ENCODE assay signal across 8 cellular contexts in the genomic region with DNA sequence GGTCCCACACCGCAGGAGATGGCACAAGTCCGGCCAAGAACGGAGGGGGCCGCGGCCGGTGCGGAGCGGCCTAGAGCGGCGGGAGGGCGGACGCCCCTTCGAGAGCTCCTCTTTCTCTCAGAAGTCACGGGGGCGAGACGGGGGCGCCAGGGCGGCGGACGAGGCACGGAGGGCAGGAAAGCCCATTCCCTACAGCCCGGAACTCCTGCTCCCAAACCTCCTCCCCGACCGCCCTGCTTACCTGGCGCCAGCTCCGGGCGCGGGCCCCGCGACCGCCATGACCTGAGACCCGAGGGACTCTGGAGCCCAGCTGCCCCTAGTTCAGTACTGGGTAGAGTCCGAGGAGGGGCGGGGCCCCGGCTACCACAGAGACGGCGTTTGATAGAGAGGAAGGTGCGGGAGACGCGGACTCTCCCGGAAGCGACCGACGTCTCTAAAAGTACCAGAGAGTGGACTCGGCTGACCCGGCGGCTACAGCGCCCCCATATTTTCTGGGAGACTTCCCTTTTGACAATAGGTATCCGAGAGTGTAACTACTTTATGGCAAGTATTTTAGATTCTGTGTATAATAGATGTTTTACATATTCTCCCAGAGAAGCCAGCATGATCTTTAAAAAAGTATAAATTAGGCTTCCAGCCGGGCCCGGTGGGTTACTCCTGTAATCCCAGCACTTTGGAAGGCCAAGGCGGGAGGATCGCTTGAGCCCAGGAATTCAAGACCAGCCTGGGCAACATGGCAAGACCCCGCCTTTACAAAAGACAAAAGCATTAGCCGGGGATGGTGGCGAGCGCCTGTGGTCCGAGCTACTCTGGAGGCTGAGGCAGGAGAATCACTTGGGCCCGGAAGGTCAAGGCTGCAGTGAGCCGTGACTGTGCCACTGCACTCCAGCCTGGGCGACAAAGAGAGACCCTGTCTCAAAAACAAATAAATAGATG. TPM values are rescaled to one million over a fixed set of nuclear protein-coding genes. Genes with fewer than 3 reads are reported as not detected.
DNase-seq lines count a peak whose midpoint lies in the region; TF ChIP-seq lines count a peak whose summit lies in the region.

A gene (minus strand): TSS at position 301 of the 936 bp plus-strand sequence. CDS start 22 bp downstream, at position 279.

- H3K9me3 ChIP-seq in HAP-1: no peaks in the 10 kb centered on the region; the same call in 1 of the 2 replicates
- no peaks in the 10 kb centered on the region for H3K9me3 ChIP-seq in MG63
- no peaks in the 10 kb centered on the region for H3K9me3 ChIP-seq in neuron (ENCODE audit: low read length)
- H3K9me3 ChIP-seq in subcutaneous abdominal adipose tissue (ENCODE audit: control insufficient read depth in 5 of 5, low read length in 5 of 5): no peaks in the 10 kb centered on the region

- H3K9ac ChIP-seq in subcutaneous abdominal adipose tissue (ENCODE audit: low read length in 5 of 5): peak within 1 kb of the TSS; percentile 79 to 97 (median 94)

- H3K4me1 ChIP-seq in HAP-1: peaks cover 3% of the 10 kb centered on the region
- H3K4me1 ChIP-seq in neuron (ENCODE audit: insufficient read depth, low read length): peaks cover 8% of the 10 kb centered on the region
- H3K4me1 ChIP-seq in subcutaneous abdominal adipose tissue (ENCODE audit: control insufficient read depth in 5 of 5, insufficient read depth in 5 of 5, low read length in 5 of 5): peaks cover 3 to 38% (median 33%) of the 10 kb centered on the region in 5 donors

- peak within 1 kb of the TSS; percentile 100 for H2AFZ ChIP-seq in neuron (ENCODE audit: low read depth, low read length)

- in situ Hi-C loops in HAP-1 (cut with MboI; ENCODE audit: low sequenced_read_pairs): no loop called here

- DNase-seq in GF-D8 (lab: John Stamatoyannopoulos, UW) (peak; percentile 58), HAP-1 (ENCODE audit: low spot score in 2 of 2) (peak; percentile 93 to 97), MG63 (peak; percentile 92), SIG-M5 treated with dmso at 0.1 percent for 504 hours (lab: John Stamatoyannopoulos, UW; ENCODE audit: unreplicated experiment) (peak; percentile 92), activated gamma-delta T cell treated with Interleukin-2 at 50 U/mL for 16 hours (peak; percentile 88), foreskin fibroblast (peak; percentile 90 to 97)

- H3K27me3 ChIP-seq in HAP-1 (ENCODE audit: low read depth) (no peaks in the 10 kb centered on the region), MG63 (no peaks in the 10 kb centered on the region), neuron (ENCODE audit: insufficient read depth, low read length) (no peaks in the 10 kb centered on the region), subcutaneous abdominal adipose tissue (ENCODE audit: control insufficient read depth in 5 of 5, insufficient read depth in 4 of 5, low read length in 5 of 5) (no peaks in the 10 kb centered on the region)

- peak within 1 kb of the TSS; percentile 93 for H3K27ac ChIP-seq in subcutaneous abdominal adipose tissue (ENCODE audit: low read depth, low read length)

- peaks cover 19% of the 10 kb centered on the region for H3K36me3 ChIP-seq in HAP-1 (replicated peaks)
- peaks cover 2% of the 10 kb centered on the region; the same call in 1 of the 2 replicates for H3K36me3 ChIP-seq in MG63
- peaks cover 18% of the 10 kb centered on the region for H3K36me3 ChIP-seq in neuron (ENCODE audit: insufficient read depth, low read length)
- peaks cover 0 to 11% (median 7%) of the 10 kb centered on the region in 5 donors for H3K36me3 ChIP-seq in subcutaneous abdominal adipose tissue (ENCODE audit: control insufficient read depth in 5 of 5, insufficient read depth in 5 of 5, low read length in 5 of 5)

- H3K4me3 ChIP-seq in HAP-1 (peak within 1 kb of the TSS; percentile 88), MG63 (peak within 1 kb of the TSS; percentile 74), foreskin fibroblast (ENCODE audit: low read depth in 1 of 2, low read length in 2 of 2) (peak within 1 kb of the TSS; percentile 95), neuron (ENCODE audit: low read length) (peak within 1 kb of the TSS; percentile 85), subcutaneous abdominal adipose tissue (ENCODE audit: low read depth in 1 of 5, low read length in 5 of 5) (peak within 1 kb of the TSS; percentile 76 to 91 (median 88))

- peak; percentile 40 for TF ChIP-seq CTCF in foreskin fibroblast (IDR thresholded peaks at IDR 0.05; ENCODE audit: low read depth, low read length)

RNA-seq across cellular contexts. Expression of the gene that starts here (rescaled TPM):
- total RNA-seq in MG63 (2014; rRNA removed; shearing (Covaris generic); ENCODE audit: low replicate concordance): 12.5 and 27.3 TPM in 2 replicates

Comparison
In these comparisons a context has a peak if more than half of its experiments do, and no peak if none do; other contexts are left out.
1. Peak in every context shown above with its lines: DNase-seq, H3K4me3 ChIP-seq and H3K27ac ChIP-seq.